8 cellular contexts compared by ENCODE assay signal in genomic region chr18:13611616-13612110, GRCh38.
DNase-seq lines count a peak whose midpoint lies in the region; ATAC-seq and TF ChIP-seq lines count a peak whose summit lies in the region.

No MANE protein-coding gene starts in this region.

- H3K36me3 ChIP-seq in PC-3 (ENCODE audit: low read depth, low read length) (no peaks in the 10 kb centered on the region), endocrine pancreas (ENCODE audit: control insufficient read depth, insufficient read depth, low read length) (no peaks in the 10 kb centered on the region), muscle layer of colon (ENCODE audit: insufficient read depth, low read length) (no peaks in the 10 kb centered on the region)

- H3K9ac ChIP-seq in PC-3 (ENCODE audit: low read length): no peak overlapping the region
- H3K9ac ChIP-seq in endocrine pancreas (ENCODE audit: control insufficient read depth, insufficient read depth, low read length): no peak overlapping the region
- H3K9ac ChIP-seq in muscle layer of colon (ENCODE audit: low read length): peak overlapping the region; percentile 30

- TF ChIP-seq CTCF in GM12875 (IDR thresholded peaks at IDR 0.05; ENCODE audit: borderline replicate concordance, insufficient read depth, low read depth, low read length) (no peak), PC-3 (conservative IDR thresholded peaks at IDR 0.05; ENCODE audit: low read depth, low read length) (no peak)

- no peaks in the 10 kb centered on the region for H3F3A ChIP-seq in PC-3 (ENCODE audit: low read length, unreplicated experiment)

- ATAC-seq in HG02610 (IDR thresholded peaks at IDR 0.05; ENCODE audit: unreplicated experiment) (peak; percentile 1), PC-3 (peak; percentile 64), HG02884 (IDR thresholded peaks at IDR 0.05; ENCODE audit: unreplicated experiment) (no peak)

- H3K27me3 ChIP-seq in PC-3 (ENCODE audit: low read length): peaks cover 72% of the 10 kb centered on the region
- no peaks in the 10 kb centered on the region for H3K27me3 ChIP-seq in endocrine pancreas (ENCODE audit: control insufficient read depth, insufficient read depth, low read length)
- no peaks in the 10 kb centered on the region for H3K27me3 ChIP-seq in muscle layer of colon (ENCODE audit: control insufficient read depth in 1 of 2, insufficient read depth in 2 of 2, low read length in 2 of 2)

- no TSS peak for BruUV-seq in PC-3 (replicated peaks; lab: Mats Ljungman, UMichigan)

- intact Hi-C loops in PC-3 (cut with micrococcal nuclease): no loop called here

- no peaks in the 10 kb centered on the region for H3K9me2 ChIP-seq in PC-3 (replicated peaks; ENCODE audit: low read length)

- no peaks in the 10 kb centered on the region for H3K79me2 ChIP-seq in PC-3 (ENCODE audit: low read length)

- POLR2A ChIA-PET in PC-3 (lab: Charles Lee; ENCODE audit: unreplicated experiment): no interaction called here

- H3K4me3 ChIP-seq in GM12875 (ENCODE audit: low read depth, low read length) (peak overlapping the region; percentile 33), PC-3 (ENCODE audit: low read length) (peak overlapping the region; percentile 52), endocrine pancreas (ENCODE audit: control insufficient read depth, insufficient read depth, low read length) (peak overlapping the region; percentile 52), muscle layer of colon (ENCODE audit: low read depth in 1 of 2, low read length in 2 of 2) (peak overlapping the region; percentile 1 to 54)

- H3K4me2 ChIP-seq in PC-3 (ENCODE audit: low read length): peak overlapping the region; percentile 81

- CTCF ChIA-PET in PC-3 (lab: Charles Lee): no interaction called here

- H3K27ac ChIP-seq in PC-3 (ENCODE audit: low read length) (no peak overlapping the region), muscle layer of colon (ENCODE audit: low read depth, low read length) (peak overlapping the region; percentile 45)

- no peaks in the 10 kb centered on the region for H4K20me1 ChIP-seq in PC-3 (ENCODE audit: low read length)

- peak overlapping the region; percentile 37 for H2AFZ ChIP-seq in PC-3 (ENCODE audit: low read length)

- DNase-seq in PC-3: no peak
- no peak for DNase-seq in A172 (ENCODE audit: low spot score)
- no peak for DNase-seq in OCI-M2 (lab: John Stamatoyannopoulos, UW; ENCODE audit: unreplicated experiment)

- H3K9me3 ChIP-seq in PC-3 (ENCODE audit: low read length) (no peaks in the 10 kb centered on the region), endocrine pancreas (ENCODE audit: control insufficient read depth, low read length) (no peaks in the 10 kb centered on the region), muscle layer of colon (ENCODE audit: low read length) (no peaks in the 10 kb centered on the region)

- H3K4me1 ChIP-seq in PC-3 (ENCODE audit: insufficient read depth, low read length): no peaks in the 10 kb centered on the region; the same call in 1 of the 2 replicates
- H3K4me1 ChIP-seq in endocrine pancreas (ENCODE audit: control insufficient read depth, insufficient read depth, low read length): no peaks in the 10 kb centered on the region
- H3K4me1 ChIP-seq in muscle layer of colon (ENCODE audit: insufficient read depth, low read length): peaks cover 11% of the 10 kb centered on the region
